ENCODE assay signal across 8 cellular contexts in the genomic region with DNA sequence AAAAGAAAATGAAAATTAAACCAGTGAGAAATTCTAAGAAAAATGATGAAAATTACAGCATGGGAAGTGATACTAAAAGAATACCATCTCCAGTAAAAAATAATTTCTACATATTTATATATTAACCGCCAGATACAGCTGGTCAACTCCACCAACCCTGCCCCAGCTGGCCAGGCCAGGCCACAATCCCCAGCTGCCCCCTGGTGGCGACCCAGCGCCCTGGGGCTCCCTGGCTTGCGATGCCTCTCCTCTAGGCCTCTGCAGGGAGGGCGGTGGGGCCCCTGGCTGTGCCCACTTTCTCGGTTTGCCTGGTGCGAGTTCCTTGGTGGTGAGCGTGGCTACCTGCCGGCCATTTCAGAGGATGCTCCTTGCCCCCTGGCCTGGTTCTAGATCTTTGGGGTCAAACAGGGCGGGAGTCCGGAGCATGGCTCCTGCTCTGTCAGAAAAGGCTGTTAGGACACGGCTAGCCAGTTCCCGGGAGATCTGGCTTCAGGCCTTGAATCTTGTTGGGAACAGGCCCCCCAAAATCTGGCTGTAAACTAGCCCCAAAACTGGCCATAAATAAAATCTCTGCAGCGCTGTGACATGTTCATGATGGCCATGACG. TPM values are rescaled to one million over a fixed set of nuclear protein-coding genes. Genes with fewer than 3 reads are reported as not detected.
A peak's percentile ranks its signal among the peaks of the same experiment; 100 is the strongest.
DNase-seq lines count a peak whose midpoint lies in the region; ATAC-seq and TF ChIP-seq lines count a peak whose summit lies in the region.

No MANE protein-coding gene starts in this region.

- peaks cover 0 to 21% of the 10 kb centered on the region in 2 donors for H3K36me3 ChIP-seq in adrenal gland (replicated peaks in 1 of 2)
- no peaks in the 10 kb centered on the region for H3K36me3 ChIP-seq in cardiac muscle cell
- no peaks in the 10 kb centered on the region for H3K36me3 ChIP-seq in prostate gland

- TF ChIP-seq CTCF in adrenal gland (IDR thresholded peaks at IDR 0.05) (peak; percentile 87 to 98 (median 96)), cardiac muscle cell (IDR thresholded peaks at IDR 0.05; ENCODE audit: low read depth, low read length) (peak; percentile 98), prostate gland (IDR thresholded peaks at IDR 0.05) (peak; percentile 82 to 95 (median 93))

- TF ChIP-seq POLR2A in adrenal gland (IDR thresholded peaks at IDR 0.05) (no peak), prostate gland (IDR thresholded peaks at IDR 0.05) (no peak)

- ATAC-seq in HG03342 (IDR thresholded peaks at IDR 0.05; ENCODE audit: unreplicated experiment) = no peak

- intact Hi-C loops in adrenal gland (cut with DNase I) (loop anchor here (5.0 to 10.0 kb wide), 2 partner anchors 43 to 126 kb away; no protein-coding TSS in a partner anchor), prostate gland (cut with DNase I) (loop anchor here (5.0 kb wide), 1 partner anchor 348 kb away; no protein-coding TSS in a partner anchor)

- DNase-seq in ELF-1 (ENCODE audit: low read depth, low spot score) (peak; percentile 74), HK-2 (ENCODE audit: unreplicated experiment) (peak; percentile 59), T-helper 2 cell (peak; percentile 46 to 65 (median 55)), adrenal gland (peak; percentile 77 to 91 (median 84)), cardiac muscle cell (ENCODE audit: low read depth in 1 of 2, low spot score in 1 of 2) (peak; percentile 80 to 83), prostate gland (ENCODE audit: low spot score) (peak; percentile 69), GDM1 (lab: John Stamatoyannopoulos, UW) (no peak)

- H3K4me1 ChIP-seq in adrenal gland (replicated peaks in 1 of 2) (peaks cover 23 to 39% of the 10 kb centered on the region in 2 donors), cardiac muscle cell (ENCODE audit: low read depth) (peaks cover 22% of the 10 kb centered on the region), prostate gland (replicated peaks) (peaks cover 3% of the 10 kb centered on the region)

- H3K9me3 ChIP-seq in adrenal gland (replicated peaks in 1 of 3) (no peaks in the 10 kb centered on the region), cardiac muscle cell (ENCODE audit: low read depth) (no peaks in the 10 kb centered on the region), prostate gland (no peaks in the 10 kb centered on the region)

- H3K4me3 ChIP-seq in adrenal gland = no peak overlapping the region
- no peak overlapping the region for H3K4me3 ChIP-seq in cardiac muscle cell
- no peak overlapping the region for H3K4me3 ChIP-seq in prostate gland

- no peak overlapping the region for H3K27ac ChIP-seq in adrenal gland
- H3K27ac ChIP-seq in cardiac muscle cell = no peak overlapping the region
- H3K27ac ChIP-seq in prostate gland = no peak overlapping the region

- no peaks in the 10 kb centered on the region for H3K27me3 ChIP-seq in adrenal gland
- H3K27me3 ChIP-seq in cardiac muscle cell = no peaks in the 10 kb centered on the region
- no peaks in the 10 kb centered on the region for H3K27me3 ChIP-seq in prostate gland (replicated peaks; ENCODE audit: insufficient read depth)

- 44 to 63% (median 50%) methylated on average over 7 to 15 of the region's 15 CpGs for WGBS in adrenal gland, 4 donors
- 58% methylated on average over 15 of the region's 15 CpGs for WGBS in prostate gland

RNA-seq across cellular contexts. Expression of a gene that starts 14.5 kb away (rescaled TPM):
- 10 to 100 TPM; 11.9 to 36.2 (median 18.6) TPM for total RNA-seq in adrenal gland
- polyA plus RNA-seq in adrenal gland = 10 to 100 TPM in 2 of 3 donors, 1 to 10 TPM in 1; 2.0 to 16.7 (median 13.4) TPM
- total RNA-seq in cardiac muscle cell = 10.4 and 14.5 TPM in 2 replicates
- 10.3 and 15.4 TPM in 2 replicates for polyA plus RNA-seq in cardiac muscle cell
- total RNA-seq in prostate gland = 10 to 100 TPM in 1 of 2 donors, 1 to 10 TPM in 1; 3.8 to 10.5 TPM

RNA-seq across cellular contexts. Expression of a gene that starts 20.7 kb away (rescaled TPM):
- total RNA-seq in adrenal gland = 10 to 100 TPM; 35.5 to 68.8 (median 54.0) TPM
- polyA plus RNA-seq in adrenal gland = 100 to 1,000 TPM in 2 of 3 donors, 10 to 100 TPM in 1; 25.0 to 310 (median 285) TPM
- total RNA-seq in cardiac muscle cell = 65.1 and 72.5 TPM in 2 replicates
- polyA plus RNA-seq in cardiac muscle cell = 71.8 and 82.8 TPM in 2 replicates
- total RNA-seq in prostate gland = 100 to 1,000 TPM in 1 of 2 donors, 10 to 100 TPM in 1; 28.6 to 100 TPM

RNA-seq across cellular contexts. Expression of a gene that starts 41.3 kb away (rescaled TPM):
- total RNA-seq in adrenal gland (10 to 100 TPM; 16.1 to 44.7 (median 27.4) TPM), cardiac muscle cell (23.3 and 33.3 TPM in 2 replicates), prostate gland (10 to 100 TPM; 13.1 to 97.4 TPM)
- polyA plus RNA-seq in adrenal gland (10 to 100 TPM in 2 of 3 donors, under 1 TPM in 1; 0.77 to 23.9 (median 15.5) TPM), cardiac muscle cell (18.9 and 30.5 TPM in 2 replicates)

RNA-seq across cellular contexts. Expression of a gene that starts 57.6 kb away (rescaled TPM):
- total RNA-seq in adrenal gland = 10 to 100 TPM in 2 of 8 donors, 1 to 10 TPM in 6; 2.5 to 15.4 (median 6.4) TPM
- polyA plus RNA-seq in adrenal gland = 10 to 100 TPM in 1 of 3 donors, 1 to 10 TPM in 2; 3.3 to 10.3 (median 4.5) TPM
- 11.7 and 20.5 TPM in 2 replicates for total RNA-seq in cardiac muscle cell
- polyA plus RNA-seq in cardiac muscle cell = 3.4 and 6.7 TPM in 2 replicates
- 10 to 100 TPM in 1 of 2 donors, 1 to 10 TPM in 1; 9.0 to 12.8 TPM for total RNA-seq in prostate gland
